Comparison of ENCODE assay signal across 14 cellular contexts in genomic region chr14:29216774-29217232, GRCh38.
A peak's percentile ranks its signal among the peaks of the same experiment; 100 is the strongest.
DNase-seq lines count a peak whose midpoint lies in the region; ATAC-seq and TF ChIP-seq lines count a peak whose summit lies in the region.
"Had no signal": no experiment of that assay in that cellular context is flagged by ENCODE, and none has a peak within 500 bp of the region (broad histone marks: within the 10 kb centered on the region; RNA-seq: fewer than 3 reads in every experiment).

No MANE protein-coding gene starts in this region.

- intact Hi-C loops in spleen (cut with DNase I; ENCODE audit: low total_unique reads): no loop called here

- H3K4me1 ChIP-seq in spleen: no peaks in the 10 kb centered on the region
- H3K4me1 ChIP-seq: colonic mucosa had no signal

- TF ChIP-seq CTCF in spleen (IDR thresholded peaks at IDR 0.05 in 8 of 11, conservative IDR thresholded peaks at IDR 0.05 in 3 of 11): no peak

- no peak for TF ChIP-seq POLR2A in spleen (IDR thresholded peaks at IDR 0.05)

- 50 to 64% (median 61%) methylated on average over 5 of the region's 5 CpGs for WGBS in spleen, 5 donors

- H3K27me3 ChIP-seq in spleen (replicated peaks in 1 of 7): no peaks in the 10 kb centered on the region
- H3K27me3 ChIP-seq: colonic mucosa, SJSA1 had no signal

- peak; percentile 8 for DNase-seq in NCI-H82 (lab: John Stamatoyannopoulos, UW)
- no peak for DNase-seq in NCI-H82 treated with DMSO at 0.1 percent for 48 hours (lab: John Stamatoyannopoulos, UW; ENCODE audit: unreplicated experiment)
- DNase-seq in NCI-H187 treated with DMSO at 0.1 percent for 48 hours (lab: John Stamatoyannopoulos, UW): peak; percentile 99
- peak; percentile 6 for DNase-seq in SW480 (ENCODE audit: low spot score)
- peak; percentile 51 for DNase-seq in renal cortical epithelial cell (ENCODE audit: low read depth)
- DNase-seq in spleen: no peak
- no peak for DNase-seq in occipital lobe (lab: John Stamatoyannopoulos, UW)
- DNase-seq: colonic mucosa; DND-41; H7; stimulated activated CD4-positive, alpha-beta T cell treated with anti-CD3 and anti-CD28 coated beads, Interleukin-2, amount 100 ng/mL, for 48 hours; stimulated activated naive B cell treated with anti-CD40 and anti-IgM and Interleukin-4, amounts not matched to agents 10 μg/mL and 1 μg/mL and 100 μg/mL, for 72 hours had no signal

- H3K27ac ChIP-seq in spleen: peak overlapping the region in 3 of 8 donors; percentile 25 to 50 (median 30)
- H3K27ac ChIP-seq: colonic mucosa, SJSA1 had no signal

- no peaks in the 10 kb centered on the region for H3K9me3 ChIP-seq in spleen
- H3K9me3 ChIP-seq: colonic mucosa, SJSA1 had no signal

- H3K36me3 ChIP-seq in spleen: no peaks in the 10 kb centered on the region
- H3K36me3 ChIP-seq: colonic mucosa, SJSA1 had no signal

- ATAC-seq in HG03135 (IDR thresholded peaks at IDR 0.05; ENCODE audit: unreplicated experiment): no peak
- ATAC-seq: stimulated activated naive B cell treated with anti-CD40 and anti-IgM and Interleukin-4, amounts not matched to agents 10 μg/mL and 1 μg/mL and 100 μg/mL, for 72 hours had no signal

- no peak overlapping the region for H3K4me3 ChIP-seq in spleen
- H3K4me3 ChIP-seq: colonic mucosa, SJSA1 had no signal

Comparison
In these comparisons a context has a peak if more than half of its experiments do, and no peak if none do; other contexts are left out.
1. DNase-seq: peak in NCI-H82 (single experiment), NCI-H187 treated with DMSO at 0.1 percent for 48 hours (single experiment), SW480 (single experiment) and renal cortical epithelial cell (single experiment); none in NCI-H82 treated with DMSO at 0.1 percent for 48 hours (single experiment), spleen (single experiment) and occipital lobe (single experiment).